8 cellular contexts compared by ENCODE assay signal in the genomic region with DNA sequence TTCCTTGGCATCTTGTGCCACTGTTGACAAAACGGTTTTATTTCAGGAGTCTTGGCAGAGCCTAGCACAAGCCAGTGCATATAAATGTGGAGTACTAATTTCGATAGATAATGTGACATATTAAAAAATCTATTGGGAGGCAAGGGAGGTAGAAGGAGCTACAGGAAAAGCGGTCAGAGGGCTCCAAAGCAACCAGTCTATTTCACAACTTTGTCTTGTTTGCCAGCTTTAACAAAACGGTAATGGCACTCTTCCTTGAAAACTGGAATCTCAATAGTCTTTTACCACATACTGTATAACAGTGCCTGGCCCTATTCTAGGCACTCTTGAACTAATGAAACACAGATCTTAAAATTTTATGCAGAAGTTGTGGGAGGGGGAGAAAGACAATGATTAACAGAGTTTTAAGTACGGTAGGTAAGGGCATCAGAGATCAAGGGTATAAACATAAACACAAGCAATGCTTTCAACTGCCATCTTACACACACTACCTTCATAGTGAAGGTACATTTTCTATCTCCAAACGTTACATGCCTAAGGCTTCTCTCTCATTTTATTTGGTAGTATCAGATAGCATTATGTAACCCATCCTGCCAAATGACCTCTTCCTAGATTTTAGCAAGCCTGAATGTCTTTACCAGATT. TPM values are rescaled to one million over a fixed set of nuclear protein-coding genes. Genes with fewer than 3 reads are reported as not detected.
DNase-seq lines count a peak whose midpoint lies in the region; ATAC-seq, FAIRE-seq and TF ChIP-seq lines count a peak whose summit lies in the region.

No MANE protein-coding gene starts in this region.

- H4K20me1 ChIP-seq in BLaER1 (peaks cover 39% of the 10 kb centered on the region), KMS-11 (ENCODE audit: insufficient read depth) (peaks cover 28% of the 10 kb centered on the region)

- no peaks in the 10 kb centered on the region for H3K9me3 Mint-ChIP-seq in central memory CD8-positive, alpha-beta T cell

- H2AFZ ChIP-seq in KMS-11 (ENCODE audit: low read depth), result no peak overlapping the region

- peaks cover 9% of the 10 kb centered on the region; the same call in 1 of the 2 replicates for H3K36me3 ChIP-seq in BLaER1
- no peaks in the 10 kb centered on the region; the same call in 1 of the 2 replicates for H3K36me3 ChIP-seq in KMS-11 (ENCODE audit: insufficient read depth)
- H3K36me3 ChIP-seq in muscle layer of duodenum (ENCODE audit: control insufficient read depth in 1 of 2, insufficient read depth in 2 of 2, low read length in 2 of 2), result peaks cover 3 to 7% of the 10 kb centered on the region in 2 donors

- no peak for FAIRE-seq in D721Med (lab: Jason Lieb, UNC)

- DNase-seq in central memory CD8-positive, alpha-beta T cell (ENCODE audit: low spot score in 2 of 2), result no peak
- DNase-seq in D721Med (ENCODE audit: insufficient read length, low spot score), result no peak
- DNase-seq in stimulated activated CD4-positive, alpha-beta T cell treated with anti-CD3 and anti-CD28 coated beads, Interleukin-2, amount 100 ng/mL, for 24 hours, result no peak
- no peak for DNase-seq in activated CD4-positive, alpha-beta T cell treated with anti-CD3 and anti-CD28 coated beads, Interleukin-2, amount 50 U/mL, for 48 hours

- H3K27ac Mint-ChIP-seq in central memory CD8-positive, alpha-beta T cell (ENCODE audit: low read depth), result peak overlapping the region; percentile 99

- ATAC-seq in central memory CD8-positive, alpha-beta T cell (replicated peaks; ENCODE audit: extremely low read depth, poor library complexity, severe bottlenecking), result no peak
- no peak for ATAC-seq in esophagus mucosa

- no peaks in the 10 kb centered on the region for H3K27me3 Mint-ChIP-seq in central memory CD8-positive, alpha-beta T cell

- H3K27ac ChIP-seq in BLaER1 (peak overlapping the region; percentile 91; the same call in 1 of the 2 replicates), KMS-11 (peak overlapping the region; percentile 97; the same call in 1 of the 2 replicates), muscle layer of duodenum (ENCODE audit: low read length) (peak overlapping the region; percentile 94)

- peaks cover 49% of the 10 kb centered on the region for H3K79me2 ChIP-seq in KMS-11 (ENCODE audit: insufficient read depth, low read depth)

- H3K4me1 Mint-ChIP-seq in central memory CD8-positive, alpha-beta T cell, result peaks cover 58% of the 10 kb centered on the region

- H3K9ac ChIP-seq in BLaER1, result peak overlapping the region; percentile 95
- peak overlapping the region; percentile 97; the same call in 1 of the 2 replicates for H3K9ac ChIP-seq in KMS-11

- peak overlapping the region; percentile 99 for H3K4me3 Mint-ChIP-seq in central memory CD8-positive, alpha-beta T cell

- peaks cover 42% of the 10 kb centered on the region for H3K4me1 ChIP-seq in BLaER1
- peaks cover 48% of the 10 kb centered on the region for H3K4me1 ChIP-seq in KMS-11 (ENCODE audit: low read depth, poor library complexity, severe bottlenecking)
- peaks cover 15 to 20% of the 10 kb centered on the region in 2 donors for H3K4me1 ChIP-seq in muscle layer of duodenum (ENCODE audit: control insufficient read depth in 1 of 2, insufficient read depth in 2 of 2, low read length in 2 of 2)

- H3K9me3 ChIP-seq in BLaER1 (no peaks in the 10 kb centered on the region), muscle layer of duodenum (ENCODE audit: control insufficient read depth in 1 of 2, low read length in 2 of 2) (no peaks in the 10 kb centered on the region)

- H3K27me3 ChIP-seq in BLaER1 (no peaks in the 10 kb centered on the region), KMS-11 (ENCODE audit: insufficient read depth, low read depth) (no peaks in the 10 kb centered on the region), muscle layer of duodenum (ENCODE audit: low read depth, low read length) (no peaks in the 10 kb centered on the region)

- H3K4me2 ChIP-seq in BLaER1 (peak overlapping the region; percentile 77), KMS-11 (peak overlapping the region; percentile 79)

- H3K36me3 Mint-ChIP-seq in central memory CD8-positive, alpha-beta T cell (ENCODE audit: insufficient read depth), result peaks cover 35% of the 10 kb centered on the region

- TF ChIP-seq CTCF in KMS-11 (conservative IDR thresholded peaks at IDR 0.05; ENCODE audit: low read depth, low read length) (no peak), D721Med (IDR thresholded peaks at IDR 0.05; ENCODE audit: insufficient read depth, missing control alignments) (no peak)

- H3K4me3 ChIP-seq in BLaER1, result peak overlapping the region; percentile 81
- H3K4me3 ChIP-seq in KMS-11 (IDR thresholded peaks at IDR 0.05; ENCODE audit: insufficient read depth, low read depth, low read length), result no peak overlapping the region
- peak overlapping the region; percentile 94 to 100 for H3K4me3 ChIP-seq in muscle layer of duodenum (ENCODE audit: low read depth in 1 of 2, low read length in 2 of 2)

RNA-seq across cellular contexts. Expression of a gene that starts 33.5 kb away (rescaled TPM):
- 90.9 TPM for total RNA-seq in esophagus mucosa
